In genomic region chrX:23773601-23774175, GRCh38 we compare ENCODE assay signal across 9 cellular contexts. TPM values are rescaled to one million over a fixed set of nuclear protein-coding genes. Genes with fewer than 3 reads are reported as not detected.
DNase-seq lines count a peak whose midpoint lies in the region; ATAC-seq and TF ChIP-seq lines count a peak whose summit lies in the region.
"Had no signal": no experiment of that assay in that cellular context is flagged by ENCODE, and none has a peak within 500 bp of the region (broad histone marks: within the 10 kb centered on the region; RNA-seq: fewer than 3 reads in every experiment).

No MANE protein-coding gene starts in this region.

- H3K4me1 ChIP-seq in endocrine pancreas (ENCODE audit: control insufficient read depth, insufficient read depth, low read length): no peaks in the 10 kb centered on the region
- H3K4me1 ChIP-seq in PC-9 (replicated peaks; ENCODE audit: insufficient read depth): 0 out of 2 replicates have a peak, but pooled peaks cover 2% of the 10 kb centered on the region

- H3K9me3 ChIP-seq in endocrine pancreas (ENCODE audit: control insufficient read depth, low read length): no peaks in the 10 kb centered on the region
- H3K9me3 ChIP-seq in PC-9 (ENCODE audit: insufficient read depth, low read depth): no peaks in the 10 kb centered on the region
- H3K9me3 ChIP-seq: SJSA1 had no signal

- no TSS peak for BruUV-seq in PC-9 (replicated peaks; lab: Mats Ljungman, UMichigan)

- no peaks in the 10 kb centered on the region for H3K79me2 ChIP-seq in PC-9 (ENCODE audit: low read depth)

- no peak overlapping the region for H3K9ac ChIP-seq in endocrine pancreas (ENCODE audit: control insufficient read depth, insufficient read depth, low read length)

- H3K27me3 ChIP-seq in endocrine pancreas (ENCODE audit: control insufficient read depth, insufficient read depth, low read length): no peaks in the 10 kb centered on the region
- no peaks in the 10 kb centered on the region for H3K27me3 ChIP-seq in PC-9 (ENCODE audit: insufficient read depth, low read depth)
- H3K27me3 ChIP-seq: SJSA1 had no signal

- no peak overlapping the region for H2AFZ ChIP-seq in PC-9

- H3K4me2 ChIP-seq in PC-9: no peak overlapping the region

- H3F3A ChIP-seq in PC-9 (ENCODE audit: insufficient read depth, low read depth): peaks cover 1% of the 10 kb centered on the region; the same call in 1 of the 2 replicates

- no peak for TF ChIP-seq CTCF in PC-9 (conservative IDR thresholded peaks at IDR 0.05)

- ATAC-seq in HG03039 (IDR thresholded peaks at IDR 0.05; ENCODE audit: unreplicated experiment): peak; percentile 61

- H3K9me2 ChIP-seq in PC-9 (ENCODE audit: insufficient read depth): no peaks in the 10 kb centered on the region

- no peaks in the 10 kb centered on the region for H3K36me3 ChIP-seq in endocrine pancreas (ENCODE audit: control insufficient read depth, insufficient read depth, low read length)
- no peaks in the 10 kb centered on the region for H3K36me3 ChIP-seq in PC-9 (ENCODE audit: low read depth)
- H3K36me3 ChIP-seq: SJSA1 had no signal

- H3K27ac ChIP-seq in PC-9: no peak overlapping the region
- H3K27ac ChIP-seq: SJSA1 had no signal

- DNase-seq in NCI-H2171 treated with DMSO at 0.1 percent for 48 hours (lab: John Stamatoyannopoulos, UW): peak; percentile 29
- DNase-seq in NCI-H2171 (lab: John Stamatoyannopoulos, UW): no peak
- DNase-seq in T follicular helper cell (ENCODE audit: low read depth): peak; percentile 27
- DNase-seq in posterior vena cava (ENCODE audit: low spot score): no peak
- DNase-seq in PC-9: no peak
- DNase-seq in kidney glomerular epithelial cell (lab: John Stamatoyannopoulos, UW): no peak

- intact Hi-C loops in posterior vena cava (cut with DNase I) (no loop called here), PC-9 (cut with micrococcal nuclease; ENCODE audit: unreplicated experiment) (no loop called here)

- no peaks in the 10 kb centered on the region for H4K20me1 ChIP-seq in PC-9 (ENCODE audit: insufficient read depth)

- CTCF ChIA-PET in PC-9 (lab: Charles Lee): no interaction called here

- peak overlapping the region; percentile 3 for H3K4me3 ChIP-seq in endocrine pancreas (ENCODE audit: control insufficient read depth, insufficient read depth, low read length)
- no peak overlapping the region for H3K4me3 ChIP-seq in PC-9
- H3K4me3 ChIP-seq: SJSA1 had no signal

- POLR2A ChIA-PET in PC-9 (lab: Charles Lee; ENCODE audit: unreplicated experiment): no interaction called here

RNA-seq across cellular contexts. Expression of gene SAT1, which starts 9.3 kb away (rescaled TPM):
- total RNA-seq in posterior vena cava (100 to 1,000 TPM; 154 to 192 TPM), PC-9 (2021) (99.1 and 131 TPM in 2 replicates)

RNA-seq across cellular contexts. Expression of gene ACOT9, which starts 30.6 kb away (rescaled TPM):
- total RNA-seq in posterior vena cava (10 to 100 TPM; 45.3 to 53.5 TPM), PC-9 (2021) (40.6 and 47.0 TPM in 2 replicates)

Comparison
In these comparisons a context has a peak if more than half of its experiments do, and no peak if none do; other contexts are left out.
1. DNase-seq: peak in NCI-H2171 treated with DMSO at 0.1 percent for 48 hours (single experiment) and T follicular helper cell (single experiment); none in NCI-H2171 (single experiment), posterior vena cava (single experiment), PC-9 (0 of 2) and kidney glomerular epithelial cell (single experiment).